In the genomic region with DNA sequence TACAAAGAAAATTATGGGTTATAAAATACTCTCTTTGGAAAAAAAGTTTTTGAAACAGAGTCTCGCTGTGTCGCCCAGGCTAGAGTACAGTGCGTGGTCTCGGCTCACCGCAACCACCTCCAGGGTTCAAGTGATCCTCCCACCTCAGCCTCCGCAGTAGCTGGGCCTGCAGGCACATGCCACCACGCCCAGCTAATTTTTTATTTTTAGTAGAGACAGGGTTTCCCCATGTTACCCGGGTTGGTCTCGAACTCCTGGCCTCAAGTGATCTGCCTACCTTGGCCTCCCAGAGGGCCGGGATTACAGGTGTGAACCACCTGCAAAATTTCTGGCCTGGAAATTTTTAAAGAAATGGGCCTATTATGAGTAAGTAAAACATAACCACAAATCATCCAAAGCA, we compare ENCODE assay signal across 1 cellular context.
TF ChIP-seq lines count a peak whose summit lies in the region.

No MANE protein-coding gene starts in this region.

TF ChIP-seq in K562, 482 proteins besides CTCF, POLR2A, EP300 and RAD21 (continued from another document and continues in another):
- TF ChIP-seq SRSF1 (IDR thresholded peaks at IDR 0.05; ENCODE audit: low read depth, low read length) (no peak), ESRRA (IDR thresholded peaks at IDR 0.05; ENCODE audit: borderline replicate concordance, low read depth) (no peak), XRCC4 (IDR thresholded peaks at IDR 0.05; ENCODE audit: extremely low read depth, insufficient read depth, insufficient read length) (no peak), ZNF197 (CRISPR knock-in tag; IDR thresholded peaks at IDR 0.05; ENCODE audit: low read depth) (no peak), CBFB (CRISPR knock-in tag; IDR thresholded peaks at IDR 0.05) (no peak), EGR1 (conservative IDR thresholded peaks at IDR 0.05) (peak; percentile 44; the same call in 1 of the 2 replicates), ZFP36 (IDR thresholded peaks at IDR 0.05; ENCODE audit: low read depth, low read length, partially characterized antibody) (no peak), TEAD1 (CRISPR knock-in tag; IDR thresholded peaks at IDR 0.05) (no peak), HDAC8 (tag; IDR thresholded peaks at IDR 0.05) (no peak), ZNF561 (CRISPR knock-in tag; conservative IDR thresholded peaks at IDR 0.05) (no peak), ZNF586 (CRISPR knock-in tag; conservative IDR thresholded peaks at IDR 0.05) (no peak), SETDB1 (IDR thresholded peaks at IDR 0.05; ENCODE audit: low read length) (no peak), PTRF (tag; IDR thresholded peaks at IDR 0.05) (no peak), SMAD3 (CRISPR knock-in tag; conservative IDR thresholded peaks at IDR 0.05) (no peak), SREBF2 (CRISPR knock-in tag; IDR thresholded peaks at IDR 0.05) (no peak), CXXC5 (CRISPR knock-in tag; IDR thresholded peaks at IDR 0.05) (peak; percentile 51), PHF21A (IDR thresholded peaks at IDR 0.05; ENCODE audit: borderline replicate concordance, low read depth) (no peak), CBX1 (IDR thresholded peaks at IDR 0.05; ENCODE audit: low read depth) (0 out of 2 replicates have a peak, but pooled peaks have one; percentile 49), NFXL1 (CRISPR knock-in tag; IDR thresholded peaks at IDR 0.05) (no peak), ASH1L (IDR thresholded peaks at IDR 0.05; ENCODE audit: borderline replicate concordance, low read depth, partially characterized antibody) (no peak), ZNF253 (CRISPR knock-in tag; conservative IDR thresholded peaks at IDR 0.05) (no peak), ZNF75A (CRISPR knock-in tag; IDR thresholded peaks at IDR 0.05) (no peak), ZNF224 (CRISPR knock-in tag; IDR thresholded peaks at IDR 0.05) (no peak), SMC3 (conservative IDR thresholded peaks at IDR 0.05; ENCODE audit: insufficient read depth, low read depth, low read length) (no peak), CC2D1A (IDR thresholded peaks at IDR 0.05) (0 out of 2 replicates have a peak, but pooled peaks have one; percentile 20), SNRNP70 (optimal IDR thresholded peaks at IDR 0.05; ENCODE audit: low read depth, low read length) (no peak), SNIP1 (IDR thresholded peaks at IDR 0.05; ENCODE audit: low read depth) (no peak), KDM1A (IDR thresholded peaks at IDR 0.05) (0 out of 4 replicates have a peak, but pooled peaks of 1 of the 2 experiments have one; percentile 6), L3MBTL2 (IDR thresholded peaks at IDR 0.05) (peak; percentile 42; the same call in 1 of the 2 replicates), ZNF780A (CRISPR knock-in tag; IDR thresholded peaks at IDR 0.05) (no peak), PHF8 (IDR thresholded peaks at IDR 0.05; ENCODE audit: borderline replicate concordance, low read length) (no peak), SMARCA5 (IDR thresholded peaks at IDR 0.05) (no peak), EP400 (IDR thresholded peaks at IDR 0.05) (no peak)
- TF ChIP-seq, protein P1, sequence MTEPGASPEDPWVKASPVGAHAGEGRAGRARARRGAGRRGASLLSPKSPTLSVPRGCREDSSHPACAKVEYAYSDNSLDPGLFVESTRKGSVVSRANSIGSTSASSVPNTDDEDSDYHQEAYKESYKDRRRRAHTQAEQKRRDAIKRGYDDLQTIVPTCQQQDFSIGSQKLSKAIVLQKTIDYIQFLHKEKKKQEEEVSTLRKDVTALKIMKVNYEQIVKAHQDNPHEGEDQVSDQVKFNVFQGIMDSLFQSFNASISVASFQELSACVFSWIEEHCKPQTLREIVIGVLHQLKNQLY (CRISPR knock-in tag; conservative IDR thresholded peaks at IDR 0.05), result no peak
- TF ChIP-seq, protein P2, sequence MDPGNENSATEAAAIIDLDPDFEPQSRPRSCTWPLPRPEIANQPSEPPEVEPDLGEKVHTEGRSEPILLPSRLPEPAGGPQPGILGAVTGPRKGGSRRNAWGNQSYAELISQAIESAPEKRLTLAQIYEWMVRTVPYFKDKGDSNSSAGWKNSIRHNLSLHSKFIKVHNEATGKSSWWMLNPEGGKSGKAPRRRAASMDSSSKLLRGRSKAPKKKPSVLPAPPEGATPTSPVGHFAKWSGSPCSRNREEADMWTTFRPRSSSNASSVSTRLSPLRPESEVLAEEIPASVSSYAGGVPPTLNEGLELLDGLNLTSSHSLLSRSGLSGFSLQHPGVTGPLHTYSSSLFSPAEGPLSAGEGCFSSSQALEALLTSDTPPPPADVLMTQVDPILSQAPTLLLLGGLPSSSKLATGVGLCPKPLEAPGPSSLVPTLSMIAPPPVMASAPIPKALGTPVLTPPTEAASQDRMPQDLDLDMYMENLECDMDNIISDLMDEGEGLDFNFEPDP (CRISPR knock-in tag; IDR thresholded peaks at IDR 0.05), result no peak
- TF ChIP-seq, protein P3, sequence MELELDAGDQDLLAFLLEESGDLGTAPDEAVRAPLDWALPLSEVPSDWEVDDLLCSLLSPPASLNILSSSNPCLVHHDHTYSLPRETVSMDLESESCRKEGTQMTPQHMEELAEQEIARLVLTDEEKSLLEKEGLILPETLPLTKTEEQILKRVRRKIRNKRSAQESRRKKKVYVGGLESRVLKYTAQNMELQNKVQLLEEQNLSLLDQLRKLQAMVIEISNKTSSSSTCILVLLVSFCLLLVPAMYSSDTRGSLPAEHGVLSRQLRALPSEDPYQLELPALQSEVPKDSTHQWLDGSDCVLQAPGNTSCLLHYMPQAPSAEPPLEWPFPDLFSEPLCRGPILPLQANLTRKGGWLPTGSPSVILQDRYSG (tag; conservative IDR thresholded peaks at IDR 0.05; ENCODE audit: low read depth), result no peak
- TF ChIP-seq, protein P4, sequence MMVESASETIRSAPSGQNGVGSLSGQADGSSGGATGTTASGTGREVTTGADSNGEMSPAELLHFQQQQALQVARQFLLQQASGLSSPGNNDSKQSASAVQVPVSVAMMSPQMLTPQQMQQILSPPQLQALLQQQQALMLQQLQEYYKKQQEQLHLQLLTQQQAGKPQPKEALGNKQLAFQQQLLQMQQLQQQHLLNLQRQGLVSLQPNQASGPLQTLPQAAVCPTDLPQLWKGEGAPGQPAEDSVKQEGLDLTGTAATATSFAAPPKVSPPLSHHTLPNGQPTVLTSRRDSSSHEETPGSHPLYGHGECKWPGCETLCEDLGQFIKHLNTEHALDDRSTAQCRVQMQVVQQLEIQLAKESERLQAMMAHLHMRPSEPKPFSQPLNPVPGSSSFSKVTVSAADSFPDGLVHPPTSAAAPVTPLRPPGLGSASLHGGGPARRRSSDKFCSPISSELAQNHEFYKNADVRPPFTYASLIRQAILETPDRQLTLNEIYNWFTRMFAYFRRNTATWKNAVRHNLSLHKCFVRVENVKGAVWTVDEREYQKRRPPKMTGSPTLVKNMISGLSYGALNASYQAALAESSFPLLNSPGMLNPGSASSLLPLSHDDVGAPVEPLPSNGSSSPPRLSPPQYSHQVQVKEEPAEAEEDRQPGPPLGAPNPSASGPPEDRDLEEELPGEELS (CRISPR knock-in tag; IDR thresholded peaks at IDR 0.05; ENCODE audit: borderline replicate concordance), result no peak
- TF ChIP-seq, protein P5, sequence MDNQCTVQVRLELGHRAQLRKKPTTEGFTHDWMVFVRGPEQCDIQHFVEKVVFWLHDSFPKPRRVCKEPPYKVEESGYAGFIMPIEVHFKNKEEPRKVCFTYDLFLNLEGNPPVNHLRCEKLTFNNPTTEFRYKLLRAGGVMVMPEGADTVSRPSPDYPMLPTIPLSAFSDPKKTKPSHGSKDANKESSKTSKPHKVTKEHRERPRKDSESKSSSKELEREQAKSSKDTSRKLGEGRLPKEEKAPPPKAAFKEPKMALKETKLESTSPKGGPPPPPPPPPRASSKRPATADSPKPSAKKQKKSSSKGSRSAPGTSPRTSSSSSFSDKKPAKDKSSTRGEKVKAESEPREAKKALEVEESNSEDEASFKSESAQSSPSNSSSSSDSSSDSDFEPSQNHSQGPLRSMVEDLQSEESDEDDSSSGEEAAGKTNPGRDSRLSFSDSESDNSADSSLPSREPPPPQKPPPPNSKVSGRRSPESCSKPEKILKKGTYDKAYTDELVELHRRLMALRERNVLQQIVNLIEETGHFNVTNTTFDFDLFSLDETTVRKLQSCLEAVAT (IDR thresholded peaks at IDR 0.05), result 0 out of 4 replicates have a peak, but pooled peaks of 1 of the 2 experiments have one; percentile 45
- TF ChIP-seq, protein P6, sequence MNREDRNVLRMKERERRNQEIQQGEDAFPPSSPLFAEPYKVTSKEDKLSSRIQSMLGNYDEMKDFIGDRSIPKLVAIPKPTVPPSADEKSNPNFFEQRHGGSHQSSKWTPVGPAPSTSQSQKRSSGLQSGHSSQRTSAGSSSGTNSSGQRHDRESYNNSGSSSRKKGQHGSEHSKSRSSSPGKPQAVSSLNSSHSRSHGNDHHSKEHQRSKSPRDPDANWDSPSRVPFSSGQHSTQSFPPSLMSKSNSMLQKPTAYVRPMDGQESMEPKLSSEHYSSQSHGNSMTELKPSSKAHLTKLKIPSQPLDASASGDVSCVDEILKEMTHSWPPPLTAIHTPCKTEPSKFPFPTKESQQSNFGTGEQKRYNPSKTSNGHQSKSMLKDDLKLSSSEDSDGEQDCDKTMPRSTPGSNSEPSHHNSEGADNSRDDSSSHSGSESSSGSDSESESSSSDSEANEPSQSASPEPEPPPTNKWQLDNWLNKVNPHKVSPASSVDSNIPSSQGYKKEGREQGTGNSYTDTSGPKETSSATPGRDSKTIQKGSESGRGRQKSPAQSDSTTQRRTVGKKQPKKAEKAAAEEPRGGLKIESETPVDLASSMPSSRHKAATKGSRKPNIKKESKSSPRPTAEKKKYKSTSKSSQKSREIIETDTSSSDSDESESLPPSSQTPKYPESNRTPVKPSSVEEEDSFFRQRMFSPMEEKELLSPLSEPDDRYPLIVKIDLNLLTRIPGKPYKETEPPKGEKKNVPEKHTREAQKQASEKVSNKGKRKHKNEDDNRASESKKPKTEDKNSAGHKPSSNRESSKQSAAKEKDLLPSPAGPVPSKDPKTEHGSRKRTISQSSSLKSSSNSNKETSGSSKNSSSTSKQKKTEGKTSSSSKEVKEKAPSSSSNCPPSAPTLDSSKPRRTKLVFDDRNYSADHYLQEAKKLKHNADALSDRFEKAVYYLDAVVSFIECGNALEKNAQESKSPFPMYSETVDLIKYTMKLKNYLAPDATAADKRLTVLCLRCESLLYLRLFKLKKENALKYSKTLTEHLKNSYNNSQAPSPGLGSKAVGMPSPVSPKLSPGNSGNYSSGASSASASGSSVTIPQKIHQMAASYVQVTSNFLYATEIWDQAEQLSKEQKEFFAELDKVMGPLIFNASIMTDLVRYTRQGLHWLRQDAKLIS (CRISPR knock-in tag; IDR thresholded peaks at IDR 0.05), result no peak
- TF ChIP-seq, protein P7, sequence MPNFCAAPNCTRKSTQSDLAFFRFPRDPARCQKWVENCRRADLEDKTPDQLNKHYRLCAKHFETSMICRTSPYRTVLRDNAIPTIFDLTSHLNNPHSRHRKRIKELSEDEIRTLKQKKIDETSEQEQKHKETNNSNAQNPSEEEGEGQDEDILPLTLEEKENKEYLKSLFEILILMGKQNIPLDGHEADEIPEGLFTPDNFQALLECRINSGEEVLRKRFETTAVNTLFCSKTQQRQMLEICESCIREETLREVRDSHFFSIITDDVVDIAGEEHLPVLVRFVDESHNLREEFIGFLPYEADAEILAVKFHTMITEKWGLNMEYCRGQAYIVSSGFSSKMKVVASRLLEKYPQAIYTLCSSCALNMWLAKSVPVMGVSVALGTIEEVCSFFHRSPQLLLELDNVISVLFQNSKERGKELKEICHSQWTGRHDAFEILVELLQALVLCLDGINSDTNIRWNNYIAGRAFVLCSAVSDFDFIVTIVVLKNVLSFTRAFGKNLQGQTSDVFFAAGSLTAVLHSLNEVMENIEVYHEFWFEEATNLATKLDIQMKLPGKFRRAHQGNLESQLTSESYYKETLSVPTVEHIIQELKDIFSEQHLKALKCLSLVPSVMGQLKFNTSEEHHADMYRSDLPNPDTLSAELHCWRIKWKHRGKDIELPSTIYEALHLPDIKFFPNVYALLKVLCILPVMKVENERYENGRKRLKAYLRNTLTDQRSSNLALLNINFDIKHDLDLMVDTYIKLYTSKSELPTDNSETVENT (CRISPR knock-in tag; IDR thresholded peaks at IDR 0.05), result no peak
